Comparison of ENCODE assay signal across 7 cellular contexts in genomic region chr17:81309140-81309858, GRCh38. TPM values are rescaled to one million over a fixed set of nuclear protein-coding genes. Genes with fewer than 3 reads are reported as not detected.
DNase-seq lines count a peak whose midpoint lies in the region; ATAC-seq and TF ChIP-seq lines count a peak whose summit lies in the region.

No MANE protein-coding gene starts in this region.

- no peak for TF ChIP-seq POLR2A in gastroesophageal sphincter (IDR thresholded peaks at IDR 0.05)

- no peak for TF ChIP-seq EP300 in gastroesophageal sphincter (IDR thresholded peaks at IDR 0.05)

- peak overlapping the region; percentile 71 for H3K4me3 Mint-ChIP-seq in neural crest cell

- H3K27me3 Mint-ChIP-seq in neural crest cell (ENCODE audit: low read depth): no peaks in the 10 kb centered on the region

- TF ChIP-seq CTCF in LNCaP clone FGC (IDR thresholded peaks at IDR 0.05; ENCODE audit: control insufficient read depth, extremely low read depth, insufficient read depth) (peak; percentile 34), gastroesophageal sphincter (IDR thresholded peaks at IDR 0.05) (peak in 3 of 4 experiments; percentile 64 to 90 (median 85)), neural crest cell (conservative IDR thresholded peaks at IDR 0.05) (peak; percentile 67)

- H3K36me3 ChIP-seq in gastroesophageal sphincter: no peaks in the 10 kb centered on the region

- WGBS in gastroesophageal sphincter (ENCODE audit: low coverage in 1 of 2), 2 donors: 0 to 8% methylated on average over 5 to 6 of the region's 22 CpGs

- DNase-seq in G401 (ENCODE audit: low spot score) (peak; percentile 46), LNCaP clone FGC (ENCODE audit: low read depth) (peak; percentile 67), neural crest cell (ENCODE audit: low read depth, low spot score) (peak; percentile 58)
- DNase-seq in activated CD8-positive, alpha-beta memory T cell treated with anti-CD3 and anti-CD28 coated beads, Interleukin-2, amount 50 U/mL, for 48 hours: peak; percentile 67
- no peak for DNase-seq in effector CD4-positive, alpha-beta T cell

- peak overlapping the region; percentile 52 for H3K27ac Mint-ChIP-seq in neural crest cell (ENCODE audit: unreplicated experiment)

- in situ Hi-C loops in G401 (cut with HindIII; ENCODE audit: low sequenced_read_pairs): no loop called here

- no peaks in the 10 kb centered on the region for H3K27me3 ChIP-seq in gastroesophageal sphincter

- peaks cover 25% of the 10 kb centered on the region for H3K4me1 Mint-ChIP-seq in neural crest cell

- H3K4me3 ChIP-seq in LNCaP clone FGC (ENCODE audit: low read depth, low read length): peak overlapping the region; percentile 36
- peak overlapping the region; percentile 4 to 40 for H3K4me3 ChIP-seq in gastroesophageal sphincter

- H3K27ac ChIP-seq in gastroesophageal sphincter: peak overlapping the region; percentile 4 to 84 (median 80)

- no peaks in the 10 kb centered on the region for H3K9me3 Mint-ChIP-seq in neural crest cell

- H3K36me3 Mint-ChIP-seq in neural crest cell (ENCODE audit: low read depth): no peaks in the 10 kb centered on the region

- ATAC-seq in gastroesophageal sphincter (peak; percentile 96), GM18520 (IDR thresholded peaks at IDR 0.05; ENCODE audit: unreplicated experiment) (no peak)

- H3K9me3 ChIP-seq in gastroesophageal sphincter: no peaks in the 10 kb centered on the region

- H3K4me1 ChIP-seq in gastroesophageal sphincter: peaks cover 3 to 26% (median 9%) of the 10 kb centered on the region in 3 donors

RNA-seq across cellular contexts. Expression of gene SLC38A10, which starts 14.2 kb away (rescaled TPM):
- 76.9 and 90.6 TPM in 2 replicates for total RNA-seq in G401 (2014; rRNA removed; shearing (Covaris generic))
- total RNA-seq in gastroesophageal sphincter: 10 to 100 TPM; 70.5 to 99.6 (median 81.8) TPM
- total RNA-seq in neural crest cell: 59.6 and 63.3 TPM in 2 replicates

Comparison
In these comparisons a context has a peak if more than half of its experiments do, and no peak if none do; other contexts are left out.
1. CTCF ChIP-seq: peak in every context shown above with its lines; median percentile 85 in gastroesophageal sphincter; 67 in neural crest cell; 34 in LNCaP clone FGC.